In the genomic region with DNA sequence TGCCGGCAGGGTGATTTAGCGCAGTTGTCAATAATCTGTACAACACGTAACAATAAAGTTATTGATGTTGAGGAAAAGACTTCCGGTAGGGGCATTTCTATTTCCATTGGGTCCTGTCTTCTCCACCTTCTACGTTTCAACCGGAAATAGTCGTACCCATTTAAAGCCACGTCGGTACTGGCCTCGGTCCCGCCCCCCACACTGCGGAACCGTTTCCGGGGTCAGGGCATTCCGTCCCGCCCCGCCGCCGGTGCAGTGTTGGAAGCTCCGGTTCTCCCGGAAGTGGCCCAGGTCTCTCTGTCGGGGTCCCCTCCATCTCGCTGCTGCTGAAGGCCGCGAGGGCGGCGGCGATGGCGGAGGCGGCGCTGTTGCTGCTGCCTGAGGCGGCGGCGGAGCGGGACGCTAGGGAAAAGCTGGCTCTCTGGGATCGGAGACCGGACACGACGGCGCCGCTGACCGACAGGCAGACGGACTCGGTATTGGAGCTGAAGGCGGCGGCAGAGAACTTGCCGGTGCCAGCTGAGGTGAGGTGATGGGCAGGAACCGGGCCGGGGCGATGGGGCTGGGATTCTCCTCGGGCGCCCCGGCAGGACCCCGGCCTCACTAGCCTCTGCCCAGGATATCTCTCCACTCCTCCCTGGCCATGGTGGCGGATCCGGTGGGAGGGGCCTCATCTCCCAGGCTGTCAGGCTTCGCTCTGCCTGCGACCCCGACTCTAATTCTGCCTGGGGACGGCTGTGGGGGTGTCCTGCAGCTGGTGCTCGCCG, we compare ENCODE assay signal across 8 cellular contexts. TPM values are rescaled to one million over a fixed set of nuclear protein-coding genes. Genes with fewer than 3 reads are reported as not detected.
DNase-seq lines count a peak whose midpoint lies in the region; ATAC-seq, FAIRE-seq and TF ChIP-seq lines count a peak whose summit lies in the region.

Gene COG3 (plus strand): TSS at position 253 of the 767 bp plus-strand sequence. CDS start 98 bp downstream, at position 351.

- no peaks in the 10 kb centered on the region for H3K27me3 Mint-ChIP-seq in naive thymus-derived CD8-positive, alpha-beta T cell

- POLR2A ChIA-PET in naive thymus-derived CD8-positive, alpha-beta T cell (lab: Charles Lee) = interaction anchor here (0.6 to 4.2 kb wide), 10 partner anchors 9 to 587 kb away, joined by 3 to 43 read pairs (median 6); partner anchors contain the start of genes GTF2F2, SLC25A30, TPT1 and ZC3H13

- peak within 1 kb of the TSS; percentile 89 for H2AFZ ChIP-seq in Loucy (ENCODE audit: low read length)

- H3K9me3 ChIP-seq in Loucy (ENCODE audit: insufficient read depth, low read depth, low read length) = no peaks in the 10 kb centered on the region

- TF ChIP-seq CTCF in Loucy (conservative IDR thresholded peaks at IDR 0.05; ENCODE audit: low read length) (no peak; the same call in none of the 2 replicates), fibroblast of mammary gland (conservative IDR thresholded peaks at IDR 0.05; ENCODE audit: control insufficient read depth, insufficient read depth, low read depth, low read length) (peak; percentile 40)

- no peaks in the 10 kb centered on the region for H3K9me3 Mint-ChIP-seq in naive thymus-derived CD8-positive, alpha-beta T cell

- H3K36me3 Mint-ChIP-seq in naive thymus-derived CD8-positive, alpha-beta T cell = peaks cover 0 to 3% (median 0%) of the 10 kb centered on the region in 3 donors

- H3K27me3 ChIP-seq in Loucy (ENCODE audit: insufficient read depth, low read length, poor library complexity, severe bottlenecking) = no peaks in the 10 kb centered on the region

- peaks cover 40% of the 10 kb centered on the region for H3K4me1 ChIP-seq in Loucy (ENCODE audit: insufficient read depth, low read length, poor library complexity, severe bottlenecking)

- H3K4me3 ChIP-seq in Loucy (ENCODE audit: low read length, poor library complexity, severe bottlenecking) (peak within 1 kb of the TSS; percentile 84), fibroblast of mammary gland (ENCODE audit: control insufficient read depth, low read depth, low read length) (peak within 1 kb of the TSS; percentile 89)

- peak; percentile 99 for DNase-seq in ELR (ENCODE audit: low read depth)
- DNase-seq in H54 (ENCODE audit: insufficient read length, low spot score) = peak; percentile 61
- DNase-seq in activated T-helper 9 cell treated with anti-CD3 and anti-CD28 coated beads, Interleukin-2, amount 50 U/mL, for 16 hours (ENCODE audit: low read depth) = peak; percentile 92
- peak; percentile 96 for DNase-seq in fibroblast of mammary gland (ENCODE audit: low read depth)
- DNase-seq in naive thymus-derived CD8-positive, alpha-beta T cell = peak; percentile 88 to 98 (median 94)
- peak; percentile 88 to 96 (median 94) for DNase-seq in stimulated activated naive CD4-positive, alpha-beta T cell (lab: John Stamatoyannopoulos, UW)

- H3K4me2 ChIP-seq in Loucy (ENCODE audit: low read depth, low read length, poor library complexity, severe bottlenecking) = peak within 1 kb of the TSS; percentile 95

- H3F3A ChIP-seq in Loucy (ENCODE audit: low read depth) = 0 out of 2 replicates have a peak, but pooled peaks cover 3% of the 10 kb centered on the region

- H3K4me3 Mint-ChIP-seq in naive thymus-derived CD8-positive, alpha-beta T cell = peak within 1 kb of the TSS; percentile 89 to 97 (median 92)

- H3K4me1 Mint-ChIP-seq in naive thymus-derived CD8-positive, alpha-beta T cell = peaks cover 20 to 58% (median 53%) of the 10 kb centered on the region in 4 donors

- H3K9ac ChIP-seq in Loucy (ENCODE audit: low read depth, low read length, poor library complexity, severe bottlenecking) = peak within 1 kb of the TSS; percentile 79

- no peaks in the 10 kb centered on the region for H3K36me3 ChIP-seq in Loucy (ENCODE audit: insufficient read depth, low read length)

- FAIRE-seq in H54 (lab: Jason Lieb, UNC) = peak; percentile 94

- H4K20me1 ChIP-seq in Loucy (ENCODE audit: insufficient read depth, low read length, poor library complexity, severe bottlenecking) = peaks cover 42% of the 10 kb centered on the region

- H3K9me2 ChIP-seq in Loucy (replicated peaks; ENCODE audit: low read depth, low read length) = no peaks in the 10 kb centered on the region

- TF ChIP-seq POLR2A in H54 (IDR thresholded peaks at IDR 0.05; ENCODE audit: low read depth, low read length) (peak; percentile 49; the same call in 1 of the 2 replicates), Raji (IDR thresholded peaks at IDR 0.05; ENCODE audit: insufficient read depth, low read depth, low read length) (peak; percentile 63)

- peak within 1 kb of the TSS; percentile 87 to 98 (median 96) for H3K27ac Mint-ChIP-seq in naive thymus-derived CD8-positive, alpha-beta T cell

- peak; percentile 89 to 94 for ATAC-seq in naive thymus-derived CD8-positive, alpha-beta T cell

- H3K79me2 ChIP-seq in Loucy (ENCODE audit: insufficient read depth, low read length) = peaks cover 55% of the 10 kb centered on the region

RNA-seq across cellular contexts. Expression of gene COG3, which starts in this region (rescaled TPM):
- 10 to 100 TPM; 45.8 to 48.9 TPM for total RNA-seq in naive thymus-derived CD8-positive, alpha-beta T cell
- 10 to 100 TPM; 22.2 to 29.9 (median 27.4) TPM for polyA plus RNA-seq in naive thymus-derived CD8-positive, alpha-beta T cell

Comparison
In these comparisons a context has a peak if more than half of its experiments do, and no peak if none do; other contexts are left out.
1. Peak in every context shown above with its lines: DNase-seq, ATAC-seq and H3K4me3 ChIP-seq.